21 cellular contexts compared by ENCODE assay signal in the genomic region with DNA sequence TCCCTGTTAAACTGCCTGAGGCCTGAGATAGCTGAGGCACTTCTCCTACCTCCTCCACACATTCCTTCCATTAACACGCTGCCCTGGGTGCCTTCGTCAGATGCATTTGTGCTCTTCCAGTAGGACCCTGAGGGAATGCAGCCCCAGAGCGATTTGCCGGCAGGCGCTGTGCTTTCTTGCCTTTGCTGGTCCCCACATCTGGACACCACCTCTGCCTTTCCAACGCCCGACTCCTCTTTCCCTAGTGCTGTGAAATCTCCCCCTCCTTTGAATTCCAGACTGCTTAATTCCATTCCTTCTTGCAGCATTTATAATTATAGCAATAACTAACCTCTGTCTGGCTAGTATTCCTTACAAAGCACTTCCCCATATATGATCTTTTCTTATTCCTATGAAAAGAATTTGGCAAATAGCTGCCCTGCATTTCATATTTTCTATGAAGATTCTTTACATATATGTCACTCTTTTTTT.
A peak's percentile ranks its signal among the peaks of the same experiment; 100 is the strongest.
DNase-seq lines count a peak whose midpoint lies in the region; ATAC-seq and TF ChIP-seq lines count a peak whose summit lies in the region.
"Had no signal": no experiment of that assay in that cellular context is flagged by ENCODE, and none has a peak within 500 bp of the region (broad histone marks: within the 10 kb centered on the region; RNA-seq: fewer than 3 reads in every experiment).

No MANE protein-coding gene starts in this region.

- H3K9ac ChIP-seq in GM23248 = peak overlapping the region; percentile 15; the same call in 1 of the 2 replicates
- H3K9ac ChIP-seq in mesenchymal stem cell (ENCODE audit: low read length) = no peak overlapping the region
- H3K9ac ChIP-seq: KMS-11 had no signal

- H3K4me2 ChIP-seq in GM23248 (ENCODE audit: unreplicated experiment) (peak overlapping the region; percentile 15), mesenchymal stem cell (ENCODE audit: low read length, poor library complexity, severe bottlenecking) (no peak overlapping the region)
- H3K4me2 ChIP-seq: KMS-11 had no signal

- H2BK120ac ChIP-seq in mesenchymal stem cell (ENCODE audit: low read depth, low read length) = no peak overlapping the region

- peak overlapping the region; percentile 69 for H3K27ac Mint-ChIP-seq in type B pancreatic cell
- H3K27ac Mint-ChIP-seq: CD14-positive monocyte; T-helper 1 cell treated with Interleukin-12 subunit alpha and Interleukin-12 subunit beta and Interleukin-4 antibody, amounts not matched to agents 30 μg/mL and 1 μg/mL, for 36 hours had no signal

- H3K14ac ChIP-seq in mesenchymal stem cell (ENCODE audit: low read length in 2 of 2) = no peak overlapping the region

- H2AK5ac ChIP-seq in mesenchymal stem cell (ENCODE audit: low read length, severe bottlenecking) = peak overlapping the region; percentile 17

- H2BK15ac ChIP-seq in mesenchymal stem cell (ENCODE audit: low read depth, poor library complexity, severe bottlenecking) = no peak overlapping the region

- H3K79me2 ChIP-seq in GM23248 (ENCODE audit: insufficient read depth) = no peaks in the 10 kb centered on the region

- H3K27me3 ChIP-seq in GM23248 (replicated peaks; ENCODE audit: insufficient read depth) (no peaks in the 10 kb centered on the region), ascending aorta (no peaks in the 10 kb centered on the region), mesenchymal stem cell (ENCODE audit: control insufficient read depth in 1 of 2, insufficient read depth in 1 of 2, low read length in 2 of 2) (no peaks in the 10 kb centered on the region)
- H3K27me3 ChIP-seq: esophagus muscularis mucosa, heart left ventricle, pancreas, Peyer's patch had no signal

- H3K79me1 ChIP-seq in mesenchymal stem cell (replicated peaks; ENCODE audit: low read length, poor library complexity, severe bottlenecking) = no peaks in the 10 kb centered on the region

- H3K18ac ChIP-seq in mesenchymal stem cell (ENCODE audit: low read depth in 1 of 2, low read length in 2 of 2) = no peak overlapping the region

- H2BK5ac ChIP-seq in mesenchymal stem cell (ENCODE audit: low read depth, low read length, poor library complexity, severe bottlenecking) = no peak overlapping the region

- H2BK12ac ChIP-seq in mesenchymal stem cell (ENCODE audit: low read length in 2 of 2) = no peak overlapping the region

- H3K27me3 Mint-ChIP-seq in type B pancreatic cell = peaks cover 4% of the 10 kb centered on the region

- no peak overlapping the region for H3K4ac ChIP-seq in mesenchymal stem cell (ENCODE audit: low read depth in 1 of 2, low read length in 2 of 2)

- H3K36me3 ChIP-seq in GM23248 (ENCODE audit: low read depth) (no peaks in the 10 kb centered on the region), ascending aorta (no peaks in the 10 kb centered on the region), mesenchymal stem cell (ENCODE audit: control insufficient read depth in 1 of 2, insufficient read depth in 2 of 2, low read depth in 1 of 2, low read length in 2 of 2) (no peaks in the 10 kb centered on the region)
- H3K36me3 ChIP-seq: esophagus muscularis mucosa, heart left ventricle, pancreas, Peyer's patch had no signal

- H4K8ac ChIP-seq in mesenchymal stem cell (ENCODE audit: low read length) = no peak overlapping the region

- no peak overlapping the region for H3K23ac ChIP-seq in mesenchymal stem cell (ENCODE audit: low read length in 2 of 2)

- H3K9me2 ChIP-seq in GM23248 (ENCODE audit: insufficient read depth) = no peaks in the 10 kb centered on the region

- no peak overlapping the region for H3K4me3 Mint-ChIP-seq in type B pancreatic cell
- H3K4me3 Mint-ChIP-seq: CD14-positive monocyte; T-helper 1 cell treated with Interleukin-12 subunit alpha and Interleukin-12 subunit beta and Interleukin-4 antibody, amounts not matched to agents 30 μg/mL and 1 μg/mL, for 36 hours had no signal

- in situ Hi-C loops in GM23248 (cut with MboI) = no loop called here

- no peak for ATAC-seq in HG03039 (IDR thresholded peaks at IDR 0.05; ENCODE audit: unreplicated experiment)
- ATAC-seq in GM21390 (IDR thresholded peaks at IDR 0.05; ENCODE audit: unreplicated experiment) = no peak
- ATAC-seq: pancreas had no signal

- no peak overlapping the region for H4K91ac ChIP-seq in mesenchymal stem cell (ENCODE audit: low read length)

- TF ChIP-seq CTCF in ascending aorta (IDR thresholded peaks at IDR 0.05) (no peak), type B pancreatic cell (conservative IDR thresholded peaks at IDR 0.05) (no peak)

- no peaks in the 10 kb centered on the region for H3K9me3 Mint-ChIP-seq in type B pancreatic cell
- H3K9me3 Mint-ChIP-seq: T-helper 1 cell treated with Interleukin-12 subunit alpha and Interleukin-12 subunit beta and Interleukin-4 antibody, amounts not matched to agents 30 μg/mL and 1 μg/mL, for 36 hours had no signal

- no peaks in the 10 kb centered on the region for H3K36me3 Mint-ChIP-seq in type B pancreatic cell
- H3K36me3 Mint-ChIP-seq: CD14-positive monocyte had no signal

- DNase-seq in GM23248 (peak; percentile 44), ascending aorta (ENCODE audit: low spot score in 2 of 2) (no peak), mesenchymal stem cell (no peak), type B pancreatic cell (ENCODE audit: extremely low spot score, unreplicated experiment) (no peak), T-helper 1 cell (no peak)
- DNase-seq: activated CD4-positive, alpha-beta T cell treated with anti-CD3 and anti-CD28 coated beads for 1 hour; activated effector memory CD4-positive, alpha-beta T cell treated with anti-CD3 and anti-CD28 coated beads, Interleukin-2, amount 50 U/mL, for 16 hours; cortex of kidney; DMS153; heart left ventricle; kidney; pancreas; Peyer's patch; stimulated activated CD4-positive, alpha-beta T cell treated with anti-CD3 and anti-CD28 coated beads, Interleukin-4, amount 100 ng/mL, for 24 hours; stimulated activated CD8-positive, alpha-beta memory T cell treated with anti-CD3 and anti-CD28 coated beads, Interleukin-4, amount 100 ng/mL, for 48 hours had no signal

- H3K27ac ChIP-seq in GM23248 = peak overlapping the region; percentile 72
- peak overlapping the region; percentile 47 to 55 for H3K27ac ChIP-seq in ascending aorta
- H3K27ac ChIP-seq in mesenchymal stem cell (ENCODE audit: low read length, poor library complexity, severe bottlenecking) = peak overlapping the region; percentile 27
- H3K27ac ChIP-seq: esophagus muscularis mucosa, heart left ventricle, KMS-11, pancreas, Peyer's patch had no signal

- no peaks in the 10 kb centered on the region for H4K20me1 ChIP-seq in GM23248 (ENCODE audit: insufficient read depth)

- H3K4me1 ChIP-seq in GM23248 (ENCODE audit: insufficient read depth) = peaks cover 38% of the 10 kb centered on the region
- no peaks in the 10 kb centered on the region for H3K4me1 ChIP-seq in ascending aorta
- H3K4me1 ChIP-seq in mesenchymal stem cell (ENCODE audit: control insufficient read depth, insufficient read depth, low read depth, low read length) = peaks cover 13% of the 10 kb centered on the region
- H3K4me1 ChIP-seq: esophagus muscularis mucosa, pancreas, Peyer's patch had no signal

- H3K4me3 ChIP-seq in GM23248 (no peak overlapping the region), ascending aorta (no peak overlapping the region), mesenchymal stem cell (ENCODE audit: insufficient read depth in 1 of 2, low read depth in 1 of 2, low read length in 2 of 2) (no peak overlapping the region)
- H3K4me3 ChIP-seq: esophagus muscularis mucosa, heart left ventricle, pancreas, Peyer's patch had no signal

- H3F3A ChIP-seq in GM23248 (ENCODE audit: insufficient read depth) = peaks cover 22% of the 10 kb centered on the region

- H2AFZ ChIP-seq in GM23248 (peak overlapping the region; percentile 17; the same call in 1 of the 2 replicates), mesenchymal stem cell (ENCODE audit: low read depth, low read length) (no peak overlapping the region)

- 75 to 79% methylated on average over 7 of the region's 7 CpGs for WGBS in GM23248 (ENCODE audit: low coverage in 1 of 2, low lambda C conversion rate in 2 of 2, missing lambda C conversion rate in 2 of 2), 2 experiments
- WGBS in mesenchymal stem cell = 73% methylated on average over 7 of the region's 7 CpGs

- H3K9me3 ChIP-seq in GM23248 (ENCODE audit: low read depth) (no peaks in the 10 kb centered on the region), ascending aorta (no peaks in the 10 kb centered on the region), mesenchymal stem cell (ENCODE audit: control insufficient read depth, low read length) (no peaks in the 10 kb centered on the region)
- H3K9me3 ChIP-seq: esophagus muscularis mucosa, heart left ventricle, pancreas, Peyer's patch had no signal

- H3K4me1 Mint-ChIP-seq in type B pancreatic cell (ENCODE audit: unreplicated experiment) = peaks cover 9% of the 10 kb centered on the region
- H3K4me1 Mint-ChIP-seq: CD14-positive monocyte had no signal

- intact Hi-C loops in ascending aorta (cut with DNase I) = loop anchor here (1.0 kb wide), 1 partner anchor 728 kb away; no protein-coding TSS in a partner anchor
